1 cellular context compared by ENCODE assay signal in genomic region chr19:40433391-40434216, GRCh38.
TF ChIP-seq lines count a peak whose summit lies in the region.

No MANE protein-coding gene starts in this region.

TF ChIP-seq in IMR-90, 13 proteins besides CTCF, POLR2A, EP300 and RAD21 (continued from another document):
- TF ChIP-seq FOS (IDR thresholded peaks at IDR 0.05; ENCODE audit: low read depth, low read length) (no peak), RCOR1 (IDR thresholded peaks at IDR 0.05; ENCODE audit: insufficient replicate concordance, low read length) (no peak), MAFK (IDR thresholded peaks at IDR 0.05; ENCODE audit: low read depth, low read length) (no peak), BHLHE40 (IDR thresholded peaks at IDR 0.05; ENCODE audit: low read depth, low read length) (0 out of 2 replicates have a peak, but pooled peaks have one; percentile 12), NFE2L2 (IDR thresholded peaks at IDR 0.05; ENCODE audit: low read depth, low read length) (no peak)
- TF ChIP-seq, protein P1, sequence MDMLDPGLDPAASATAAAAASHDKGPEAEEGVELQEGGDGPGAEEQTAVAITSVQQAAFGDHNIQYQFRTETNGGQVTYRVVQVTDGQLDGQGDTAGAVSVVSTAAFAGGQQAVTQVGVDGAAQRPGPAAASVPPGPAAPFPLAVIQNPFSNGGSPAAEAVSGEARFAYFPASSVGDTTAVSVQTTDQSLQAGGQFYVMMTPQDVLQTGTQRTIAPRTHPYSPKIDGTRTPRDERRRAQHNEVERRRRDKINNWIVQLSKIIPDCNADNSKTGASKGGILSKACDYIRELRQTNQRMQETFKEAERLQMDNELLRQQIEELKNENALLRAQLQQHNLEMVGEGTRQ (IDR thresholded peaks at IDR 0.05; ENCODE audit: low read depth, low read length): no peak
